Comparison of ENCODE assay signal across 13 cellular contexts in genomic region chr5:139440416-139440815, GRCh38. TPM values are rescaled to one million over a fixed set of nuclear protein-coding genes. Genes with fewer than 3 reads are reported as not detected.
"Had no signal": no experiment of that assay in that cellular context is flagged by ENCODE, and none has a peak within 500 bp of the region (broad histone marks: within the 10 kb centered on the region; RNA-seq: fewer than 3 reads in every experiment).

No MANE protein-coding gene starts in this region.

RNA-seq across cellular contexts. Expression of gene ECSCR, which starts 22.1 kb away (rescaled TPM):
- total RNA-seq: activated CD8-positive, alpha-beta T cell treated with anti-CD3 and anti-CD28 coated beads, Interleukin-2, amount 10 ng/mL, durations not matched to agents 7 days and 5 days; fibroblast of lung; fibroblast of villous mesenchyme; mesothelial cell of epicardium had no signal

RNA-seq across cellular contexts. Expression of gene SMIM33, which starts 30.4 kb away (rescaled TPM):
- total RNA-seq: cerebellum, endothelial cell of umbilical vein, fibroblast of lung, fibroblast of villous mesenchyme, gastroesophageal sphincter, lower leg skin, mesothelial cell of epicardium, omental fat pad, subcutaneous adipose tissue, upper lobe of left lung, WTC11 had no signal
- polyA plus RNA-seq: endothelial cell of umbilical vein, fibroblast of lung, SK-N-SH had no signal
